8 cellular contexts compared by ENCODE assay signal in genomic region chr7:37921340-37921805, GRCh38. TPM values are rescaled to one million over a fixed set of nuclear protein-coding genes. Genes with fewer than 3 reads are reported as not detected.
DNase-seq lines count a peak whose midpoint lies in the region; ATAC-seq and TF ChIP-seq lines count a peak whose summit lies in the region.

No MANE protein-coding gene starts in this region.

- H3K27ac ChIP-seq in SK-N-MC, result no peak overlapping the region

- peaks cover 4% of the 10 kb centered on the region for H3K27me3 Mint-ChIP-seq in endothelial cell (ENCODE audit: unreplicated experiment)

- DNase-seq in Caki2 (ENCODE audit: low read depth) (peak; percentile 75), HT1080 (ENCODE audit: low read depth) (peak; percentile 65), SK-N-MC (ENCODE audit: low read depth, low spot score) (no peak), endothelial cell (ENCODE audit: low spot score) (peak; percentile 31), NCI-H128 (lab: John Stamatoyannopoulos, UW; ENCODE audit: unreplicated experiment) (no peak)

- H3K9me3 ChIP-seq in SK-N-MC (ENCODE audit: low read depth, low read length) (peaks cover 9% of the 10 kb centered on the region; the same call in 1 of the 2 replicates), mucosa of stomach (ENCODE audit: control insufficient read depth, low read length) (no peaks in the 10 kb centered on the region)

- peaks cover 25% of the 10 kb centered on the region for H3K4me1 ChIP-seq in mucosa of stomach (ENCODE audit: control insufficient read depth, insufficient read depth, low read length)

- no peaks in the 10 kb centered on the region for H3K9me3 Mint-ChIP-seq in endothelial cell (ENCODE audit: unreplicated experiment)

- H3K4me1 Mint-ChIP-seq in endothelial cell (ENCODE audit: unreplicated experiment), result peaks cover 11% of the 10 kb centered on the region

- H3K4me3 ChIP-seq in SK-N-MC (peak overlapping the region; percentile 96), mucosa of stomach (ENCODE audit: low read length) (peak overlapping the region; percentile 52)

- H3K9ac ChIP-seq in SK-N-MC (ENCODE audit: insufficient read length) (peak overlapping the region; percentile 86), mucosa of stomach (ENCODE audit: low read length) (peak overlapping the region; percentile 88)

- TF ChIP-seq CTCF in endothelial cell (IDR thresholded peaks at IDR 0.05; ENCODE audit: unreplicated experiment), result no peak

- H3K4me3 Mint-ChIP-seq in endothelial cell (ENCODE audit: unreplicated experiment), result peak overlapping the region; percentile 85

- H3K36me3 ChIP-seq in SK-N-MC (ENCODE audit: insufficient read depth, low read length) (peaks cover 36% of the 10 kb centered on the region), mucosa of stomach (ENCODE audit: control insufficient read depth, insufficient read depth, low read length) (no peaks in the 10 kb centered on the region)

- in situ Hi-C loops in Caki2 (cut with HindIII; ENCODE audit: low pct_unique_long_range_greater_than_20kb, low sequenced_read_pairs), result loop anchor here (25.0 kb wide), 1 partner anchor 391 kb away; no protein-coding TSS in a partner anchor

- peaks cover 7% of the 10 kb centered on the region for H3K36me3 Mint-ChIP-seq in endothelial cell (ENCODE audit: low read depth, unreplicated experiment)

- ATAC-seq in GM19351 (IDR thresholded peaks at IDR 0.05; ENCODE audit: unreplicated experiment), result peak; percentile 41
- ATAC-seq in HG03521 (IDR thresholded peaks at IDR 0.05; ENCODE audit: unreplicated experiment), result no peak

- H3K27me3 ChIP-seq in mucosa of stomach (ENCODE audit: control insufficient read depth, insufficient read depth, low read length), result peaks cover 11% of the 10 kb centered on the region

- H3K27ac Mint-ChIP-seq in endothelial cell (ENCODE audit: unreplicated experiment), result no peak overlapping the region

RNA-seq across cellular contexts. Expression of gene EPDR1, which starts 0.9 kb away (rescaled TPM):
- 250 and 305 TPM in 2 replicates for total RNA-seq in Caki2 (2014; rRNA removed; shearing (Covaris generic); ENCODE audit: low replicate concordance)
- 44.0 and 48.6 TPM in 2 replicates for total RNA-seq in HT1080 (2014; rRNA removed; shearing (Covaris generic))
- 29.8 and 32.9 TPM in 2 replicates for polyA plus RNA-seq in HT1080 (2015; cell fraction: cytosol; rRNA removed)
- 22.3 and 24.6 TPM in 2 replicates for polyA plus RNA-seq in HT1080 (2015; cell fraction: nucleus; rRNA removed)
- 11.7 TPM for total RNA-seq in endothelial cell (ENCODE audit: unreplicated experiment)

RNA-seq across cellular contexts. Expression of gene SFRP4, which starts 4.8 kb away (rescaled TPM):
- 19.2 and 19.4 TPM in 2 replicates for total RNA-seq in Caki2 (2014; rRNA removed; shearing (Covaris generic); ENCODE audit: low replicate concordance)
- total RNA-seq in HT1080 (2014; rRNA removed; shearing (Covaris generic)), result 0.03 TPM in 1 of 2 replicates, not detected in the other
- polyA plus RNA-seq in HT1080 (2015; cell fraction: cytosol; rRNA removed), result 0.14 TPM in 2 replicates
- polyA plus RNA-seq in HT1080 (2015; cell fraction: nucleus; rRNA removed), result 0.07 TPM in 1 of 2 replicates, not detected in the other
- total RNA-seq in endothelial cell (ENCODE audit: unreplicated experiment), result not detected

Comparison
In these comparisons a context has a peak if more than half of its experiments do, and no peak if none do; other contexts are left out.
1. DNase-seq: peak in Caki2 (single experiment), HT1080 (single experiment) and endothelial cell (single experiment); none in SK-N-MC (single experiment) and NCI-H128 (single experiment).
2. RNA of gene SFRP4, which starts 4.8 kb away (total RNA-seq): 19.2 to 19.4 TPM in Caki2; 0.03 TPM in HT1080 and not detected in endothelial cell (single experiment); every median in the first group is over 10 times any median in the second.